ENCODE assay signal across 10 cellular contexts in the genomic region with DNA sequence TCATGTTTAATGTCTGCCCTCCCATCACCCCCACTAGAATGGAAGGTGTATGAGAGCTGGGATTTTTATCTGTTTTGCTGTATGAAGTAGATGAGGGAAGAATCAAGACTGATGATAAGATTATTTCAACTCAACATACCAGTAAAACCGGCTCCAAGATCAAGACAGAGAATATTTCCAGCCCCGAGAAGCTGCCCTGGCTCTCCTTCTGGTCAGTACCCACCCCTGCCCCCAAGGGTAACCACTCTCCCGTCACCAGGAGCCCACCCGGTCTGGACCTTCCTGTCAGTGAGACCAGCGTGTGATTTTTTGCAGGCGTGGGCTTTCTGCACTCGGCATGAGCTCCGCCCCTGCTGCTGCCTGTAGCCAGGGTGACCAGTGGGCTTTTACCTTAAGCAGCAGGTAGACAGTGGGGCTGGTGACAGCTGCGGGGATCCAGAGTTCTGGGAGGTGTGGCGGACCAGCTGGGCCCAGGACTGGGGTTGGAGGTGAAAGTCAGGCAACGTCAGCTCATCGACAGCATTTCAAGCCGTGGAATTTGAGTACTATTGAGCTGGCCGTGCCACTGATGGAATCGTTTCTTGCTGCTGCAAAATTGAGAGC. TPM values are rescaled to one million over a fixed set of nuclear protein-coding genes. Genes with fewer than 3 reads are reported as not detected.
"Had no signal": no experiment of that assay in that cellular context is flagged by ENCODE, and none has a peak within 500 bp of the region (broad histone marks: within the 10 kb centered on the region; RNA-seq: fewer than 3 reads in every experiment).

No MANE protein-coding gene starts in this region.

- DNase-seq: activated CD4-positive, alpha-beta memory T cell treated with anti-CD3 and anti-CD28 coated beads for 36 hours; activated gamma-delta T cell treated with Interleukin-2 at 50 U/mL for 16 hours; activated T-cell treated with anti-CD3 and anti-CD28 coated beads, Interleukin-2, amount 50 U/mL, for 48 hours; foreskin melanocyte; head of caudate nucleus; right cardiac atrium; small intestine; tibial artery had no signal

- H3K36me3 Mint-ChIP-seq: activated CD4-positive, alpha-beta memory T cell treated with anti-CD3 and anti-CD28 coated beads for 36 hours; memory B cell had no signal

- H3K4me3 Mint-ChIP-seq: activated CD4-positive, alpha-beta memory T cell treated with anti-CD3 and anti-CD28 coated beads for 36 hours; memory B cell had no signal

- H3K4me3 ChIP-seq: cardiac muscle cell, tibial artery had no signal

- H3K27ac Mint-ChIP-seq: activated CD4-positive, alpha-beta memory T cell treated with anti-CD3 and anti-CD28 coated beads for 36 hours; memory B cell had no signal

- H3K27ac ChIP-seq: cardiac muscle cell, tibial artery had no signal

- H3K9me3 ChIP-seq: tibial artery had no signal

- H3K27me3 ChIP-seq: cardiac muscle cell had no signal

- H3K9me3 Mint-ChIP-seq: activated CD4-positive, alpha-beta memory T cell treated with anti-CD3 and anti-CD28 coated beads for 36 hours; memory B cell had no signal

- H3K36me3 ChIP-seq: cardiac muscle cell, tibial artery had no signal

- ATAC-seq: right cardiac atrium had no signal

RNA-seq across cellular contexts. Expression of a gene that starts 55.9 kb away (rescaled TPM):
- total RNA-seq: activated CD4-positive, alpha-beta memory T cell treated with anti-CD3 and anti-CD28 coated beads for 36 hours had no signal
